In genomic region chr2:102122115-102122514, GRCh38 we compare ENCODE assay signal across 12 cellular contexts. TPM values are rescaled to one million over a fixed set of nuclear protein-coding genes. Genes with fewer than 3 reads are reported as not detected.
DNase-seq lines count a peak whose midpoint lies in the region; ATAC-seq and TF ChIP-seq lines count a peak whose summit lies in the region.
"Had no signal": no experiment of that assay in that cellular context is flagged by ENCODE, and none has a peak within 500 bp of the region (broad histone marks: within the 10 kb centered on the region; RNA-seq: fewer than 3 reads in every experiment).

No MANE protein-coding gene starts in this region.

- intact Hi-C loops in lower lobe of right lung (cut with DNase I): no loop called here

- no peaks in the 10 kb centered on the region for H3K36me3 ChIP-seq in lower lobe of right lung
- no peaks in the 10 kb centered on the region for H3K36me3 ChIP-seq in upper lobe of left lung

- H3K4me1 Mint-ChIP-seq in chondrocyte (ENCODE audit: low read depth): peaks cover 53% of the 10 kb centered on the region

- H3K4me1 ChIP-seq in lower lobe of right lung: peaks cover 49% of the 10 kb centered on the region
- peaks cover 40 to 76% (median 52%) of the 10 kb centered on the region in 4 donors for H3K4me1 ChIP-seq in upper lobe of left lung

- H3K9me3 Mint-ChIP-seq in chondrocyte (ENCODE audit: low read depth): no peaks in the 10 kb centered on the region

- no peak for TF ChIP-seq POLR2A in upper lobe of left lung (IDR thresholded peaks at IDR 0.05)

- H3K27me3 ChIP-seq in lower lobe of right lung (ENCODE audit: low read depth) (no peaks in the 10 kb centered on the region), upper lobe of left lung (no peaks in the 10 kb centered on the region)
- H3K27me3 ChIP-seq: body of pancreas had no signal

- no peak overlapping the region for H3K4me3 Mint-ChIP-seq in chondrocyte (ENCODE audit: unreplicated experiment)
- H3K4me3 Mint-ChIP-seq: nephron progenitor cell had no signal

- H3K27me3 Mint-ChIP-seq in chondrocyte (ENCODE audit: low read depth): no peaks in the 10 kb centered on the region

- WGBS in upper lobe of left lung, 2 donors: 75 to 83% methylated on average over 3 of the region's 3 CpGs

- TF ChIP-seq EP300 in Ishikawa (IDR thresholded peaks at IDR 0.05; ENCODE audit: borderline replicate concordance): no peak
- no peak for TF ChIP-seq EP300 in upper lobe of left lung (IDR thresholded peaks at IDR 0.05)

- H3K9me3 ChIP-seq in lower lobe of right lung (no peaks in the 10 kb centered on the region), upper lobe of left lung (no peaks in the 10 kb centered on the region)
- H3K9me3 ChIP-seq: body of pancreas had no signal

- no peak overlapping the region for H3K4me3 ChIP-seq in lower lobe of right lung
- H3K4me3 ChIP-seq in upper lobe of left lung: no peak overlapping the region
- H3K4me3 ChIP-seq: body of pancreas had no signal

- peak overlapping the region; percentile 94 for H3K27ac Mint-ChIP-seq in chondrocyte (ENCODE audit: unreplicated experiment)
- H3K27ac Mint-ChIP-seq: nephron progenitor cell had no signal

- peak overlapping the region; percentile 1 for H3K27ac ChIP-seq in lower lobe of right lung
- peak overlapping the region; percentile 31 to 62 (median 42) for H3K27ac ChIP-seq in upper lobe of left lung

- TF ChIP-seq RAD21 in Ishikawa (IDR thresholded peaks at IDR 0.05; ENCODE audit: low read depth): no peak

- H3K36me3 Mint-ChIP-seq in chondrocyte (ENCODE audit: low read depth): no peaks in the 10 kb centered on the region

- TF ChIP-seq CTCF in chondrocyte (IDR thresholded peaks at IDR 0.05): no peak
- TF ChIP-seq CTCF in lower lobe of right lung (IDR thresholded peaks at IDR 0.05): no peak
- TF ChIP-seq CTCF in upper lobe of left lung (IDR thresholded peaks at IDR 0.05): no peak

- DNase-seq in chondrocyte (ENCODE audit: low spot score) (no peak), lower lobe of right lung (no peak), upper lobe of left lung (no peak), SHP77 treated with DMSO at 0.1 percent for 48 hours (lab: John Stamatoyannopoulos, UW) (no peak), NCI-H1694 treated with DMSO at 0.1 percent for 48 hours (lab: John Stamatoyannopoulos, UW) (no peak)
- no peak for DNase-seq in stimulated activated naive CD8-positive, alpha-beta T cell treated with anti-CD3 and anti-CD28 coated beads, Interleukin-15, Interleukin-2, amounts not matched to agents 100 U/mL and 50 U/mL, for 24 hours
- DNase-seq: activated CD8-positive, alpha-beta memory T cell treated with anti-CD3 and anti-CD28 coated beads for 24 hours; body of pancreas; GDM1; NCI-H345; nephron progenitor cell had no signal

- ATAC-seq in lower lobe of right lung (no peak), upper lobe of left lung (ENCODE audit: low FRiP score in 2 of 2) (peak in 1 of 2 donors; percentile 88)
- ATAC-seq in stimulated activated naive CD8-positive, alpha-beta T cell treated with anti-CD3 and anti-CD28 coated beads, Interleukin-15, Interleukin-2, amounts not matched to agents 100 U/mL and 50 U/mL, for 24 hours: no peak
- ATAC-seq: body of pancreas had no signal

TF ChIP-seq in Ishikawa, 13 proteins besides CTCF, POLR2A, EP300 and RAD21:
- TF ChIP-seq TAF1 (IDR thresholded peaks at IDR 0.05; ENCODE audit: low read depth) (no peak), TEAD4 (IDR thresholded peaks at IDR 0.05) (0 out of 2 replicates have a peak, but pooled peaks have one; percentile 8), EGR1 (IDR thresholded peaks at IDR 0.05) (no peak), CEBPB (IDR thresholded peaks at IDR 0.05) (no peak), NFIC (IDR thresholded peaks at IDR 0.05) (no peak)

RNA-seq across cellular contexts. Expression of gene IL1R1, which starts 20.4 kb away (rescaled TPM):
- total RNA-seq in chondrocyte: 22.0 to 53.7 TPM (median 22.9 TPM) in 3 replicates
- total RNA-seq in lower lobe of right lung: 152 TPM
- 100 to 1,000 TPM in 3 of 6 donors, 10 to 100 TPM in 3; 48.2 to 148 (median 111) TPM for total RNA-seq in upper lobe of left lung
